ENCODE assay signal across 8 cellular contexts in the genomic region with DNA sequence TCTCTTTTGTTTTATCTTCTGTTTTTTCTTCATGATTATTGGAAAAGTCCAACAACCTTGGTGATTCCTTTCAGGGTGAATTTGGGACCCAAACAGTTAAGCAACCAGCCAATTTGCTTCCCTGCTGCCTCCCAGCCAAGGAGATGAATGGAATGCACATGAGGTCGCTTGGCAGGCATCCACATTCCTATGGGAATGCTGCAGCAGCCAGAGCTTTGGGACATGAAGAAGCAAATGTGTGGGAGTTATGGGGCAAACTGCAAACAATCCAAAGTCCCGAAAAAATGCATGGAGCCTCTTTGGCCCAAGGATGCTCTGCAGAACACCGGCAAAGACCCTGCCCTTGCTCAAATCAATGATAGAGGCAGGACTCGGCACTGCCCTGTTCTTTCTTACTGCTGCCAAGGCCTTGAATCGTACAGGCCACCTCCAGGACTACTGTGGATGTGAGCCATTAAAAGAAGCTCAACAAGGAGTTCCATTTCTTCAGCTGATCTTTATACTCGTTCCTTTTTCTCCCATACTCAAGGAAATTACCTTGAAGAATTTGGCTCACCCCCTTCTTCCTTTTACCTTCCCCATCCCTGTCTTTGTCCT.
DNase-seq lines count a peak whose midpoint lies in the region; ATAC-seq, FAIRE-seq and TF ChIP-seq lines count a peak whose summit lies in the region.

No MANE protein-coding gene starts in this region.

- FAIRE-seq in kidney (lab: Jason Lieb, UNC) = peak; percentile 32

- H3K9me3 ChIP-seq in HUES48 (ENCODE audit: control insufficient read depth, insufficient read depth, low read length) (0 out of 2 replicates have a peak, but pooled peaks cover 3% of the 10 kb centered on the region), kidney (ENCODE audit: control insufficient read depth in 1 of 2, low read length in 2 of 2) (peaks cover 0 to 3% of the 10 kb centered on the region in 2 donors), thoracic aorta (no peaks in the 10 kb centered on the region)

- peak; percentile 20 for DNase-seq in cerebellum (ENCODE audit: low spot score)
- peak; percentile 89 for DNase-seq in kidney
- peak; percentile 44 for DNase-seq in thoracic aorta (ENCODE audit: low spot score)
- DNase-seq in T-helper 9 cell = no peak

- H3K27me3 ChIP-seq in HUES48 (ENCODE audit: control insufficient read depth, insufficient read depth, low read length) (no peaks in the 10 kb centered on the region), thoracic aorta (replicated peaks; ENCODE audit: insufficient read depth) (no peaks in the 10 kb centered on the region)

- ATAC-seq in thoracic aorta (ENCODE audit: insufficient number of reproducible peaks, low FRiP score, low read depth) = no peak
- no peak for ATAC-seq in GM21786 (IDR thresholded peaks at IDR 0.05; ENCODE audit: unreplicated experiment)
- ATAC-seq in GM19351 (IDR thresholded peaks at IDR 0.05; ENCODE audit: unreplicated experiment) = no peak
- ATAC-seq in HG03280 (IDR thresholded peaks at IDR 0.05; ENCODE audit: unreplicated experiment) = no peak

- H3K9ac ChIP-seq in HUES48 (ENCODE audit: low read depth, low read length) = no peak overlapping the region
- H3K9ac ChIP-seq in kidney (ENCODE audit: low read length in 2 of 2) = no peak overlapping the region

- H3K27ac ChIP-seq in HUES48 (ENCODE audit: low read depth, low read length) (peak overlapping the region; percentile 75), kidney (ENCODE audit: low read depth in 2 of 2, low read length in 2 of 2) (no peak overlapping the region), thoracic aorta (peak overlapping the region; percentile 13 to 27)

- no peak overlapping the region for H3K4me3 ChIP-seq in HUES48 (ENCODE audit: low read depth, low read length)
- H3K4me3 ChIP-seq in kidney (ENCODE audit: low read length in 2 of 2) = no peak overlapping the region
- H3K4me3 ChIP-seq in thoracic aorta = peak overlapping the region; percentile 20

- intact Hi-C loops in kidney (cut with DNase I) = no loop called here

- no peak for TF ChIP-seq CTCF in kidney (IDR thresholded peaks at IDR 0.05; ENCODE audit: borderline replicate concordance, extremely low read depth, insufficient read depth)
- TF ChIP-seq CTCF in thoracic aorta (IDR thresholded peaks at IDR 0.05) = no peak

- H3K4me1 ChIP-seq in HUES48 (ENCODE audit: control insufficient read depth, insufficient read depth, low read length) (peaks cover 18% of the 10 kb centered on the region), kidney (ENCODE audit: control insufficient read depth in 1 of 2, insufficient read depth in 1 of 2, low read depth in 1 of 2, low read length in 2 of 2) (peaks cover 6 to 8% of the 10 kb centered on the region in 2 donors), thoracic aorta (ENCODE audit: control insufficient read depth in 1 of 2, low read depth in 2 of 2) (peaks cover 22 to 42% of the 10 kb centered on the region in 2 donors)

- H3K36me3 ChIP-seq in HUES48 (ENCODE audit: control insufficient read depth, insufficient read depth, low read length) (no peaks in the 10 kb centered on the region), kidney (ENCODE audit: control insufficient read depth in 1 of 2, insufficient read depth in 2 of 2, low read length in 2 of 2) (no peaks in the 10 kb centered on the region), thoracic aorta (no peaks in the 10 kb centered on the region)

Comparison
In these comparisons a context has a peak if more than half of its experiments do, and no peak if none do; other contexts are left out.
1. H3K27ac ChIP-seq: peak in HUES48 (single experiment) and thoracic aorta (2 of 2); none in kidney (0 of 2).